Comparison of ENCODE assay signal across 1 cellular context in the genomic region with DNA sequence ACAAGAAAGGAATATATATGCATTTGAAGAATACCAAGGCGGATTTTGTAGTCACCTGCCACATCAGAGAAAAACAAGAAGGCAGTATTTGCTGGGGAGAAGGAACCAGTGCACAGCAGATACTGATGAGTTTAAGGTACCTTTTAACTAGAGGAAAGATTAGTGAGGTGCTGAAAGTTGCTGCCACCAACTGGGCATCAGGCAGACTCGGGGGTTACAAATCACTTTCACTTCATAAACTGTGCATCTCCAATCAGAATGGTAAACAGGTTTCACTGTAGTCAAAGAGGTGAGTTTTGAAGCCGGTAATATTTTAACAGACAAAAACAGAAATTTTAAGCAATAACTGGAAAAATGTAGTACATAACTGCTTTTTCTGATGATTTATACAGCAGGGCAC.
TF ChIP-seq lines count a peak whose summit lies in the region.

No MANE protein-coding gene starts in this region.

TF ChIP-seq in H1, 55 proteins besides CTCF, POLR2A, EP300 and RAD21 (continued from another document):
- TF ChIP-seq, protein P1, sequence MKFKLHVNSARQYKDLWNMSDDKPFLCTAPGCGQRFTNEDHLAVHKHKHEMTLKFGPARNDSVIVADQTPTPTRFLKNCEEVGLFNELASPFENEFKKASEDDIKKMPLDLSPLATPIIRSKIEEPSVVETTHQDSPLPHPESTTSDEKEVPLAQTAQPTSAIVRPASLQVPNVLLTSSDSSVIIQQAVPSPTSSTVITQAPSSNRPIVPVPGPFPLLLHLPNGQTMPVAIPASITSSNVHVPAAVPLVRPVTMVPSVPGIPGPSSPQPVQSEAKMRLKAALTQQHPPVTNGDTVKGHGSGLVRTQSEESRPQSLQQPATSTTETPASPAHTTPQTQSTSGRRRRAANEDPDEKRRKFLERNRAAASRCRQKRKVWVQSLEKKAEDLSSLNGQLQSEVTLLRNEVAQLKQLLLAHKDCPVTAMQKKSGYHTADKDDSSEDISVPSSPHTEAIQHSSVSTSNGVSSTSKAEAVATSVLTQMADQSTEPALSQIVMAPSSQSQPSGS (IDR thresholded peaks at IDR 0.05; ENCODE audit: low read length), result no peak
